ENCODE assay signal across 25 cellular contexts in genomic region chr11:75606099-75606498, GRCh38. TPM values are rescaled to one million over a fixed set of nuclear protein-coding genes. Genes with fewer than 3 reads are reported as not detected.
A peak's percentile ranks its signal among the peaks of the same experiment; 100 is the strongest.
DNase-seq lines count a peak whose midpoint lies in the region; ATAC-seq, FAIRE-seq and TF ChIP-seq lines count a peak whose summit lies in the region.
"Had no signal": no experiment of that assay in that cellular context is flagged by ENCODE, and none has a peak within 500 bp of the region (broad histone marks: within the 10 kb centered on the region; RNA-seq: fewer than 3 reads in every experiment).

No MANE protein-coding gene starts in this region.

- H2AFZ ChIP-seq in K562 (ENCODE audit: low read depth, low read length): no peak overlapping the region
- no peak overlapping the region for H2AFZ ChIP-seq in neural progenitor cell (replicated peaks)
- H2AFZ ChIP-seq: GM23248 had no signal

- H3K27ac Mint-ChIP-seq in neural progenitor cell: no peak overlapping the region
- H3K27ac Mint-ChIP-seq: CD4-positive, alpha-beta T cell had no signal

- peaks cover 27 to 34% of the 10 kb centered on the region in 2 experiments; a peak in 4 of 5 replicates for H3K27me3 ChIP-seq in K562 (ENCODE audit: control insufficient read depth in 2 of 2, insufficient read depth in 2 of 2, low read length in 2 of 2)
- H3K27me3 ChIP-seq in neural progenitor cell: no peaks in the 10 kb centered on the region
- no peaks in the 10 kb centered on the region for H3K27me3 ChIP-seq in pancreas
- H3K27me3 ChIP-seq: BE2C; BLaER1 treated with 17β-estradiol and CSF1 and Interleukin-3, amounts not matched to agents 10 nM and 100 nM had no signal

- TF ChIP-seq CTCF in K562 (IDR thresholded peaks at IDR 0.05 in 2 of 3, conservative IDR thresholded peaks at IDR 0.05 in 1 of 3; ENCODE audit: insufficient read depth in 2 of 3, low read depth in 1 of 3, low read length in 3 of 3) (no peak), neural progenitor cell (IDR thresholded peaks at IDR 0.05) (no peak), pancreas (IDR thresholded peaks at IDR 0.05) (no peak)

- TF ChIP-seq RAD21 in K562 (CRISPR knock-in tag; conservative IDR thresholded peaks at IDR 0.05 in 1 of 2, IDR thresholded peaks at IDR 0.05 in 1 of 2): no peak

- CTCF ChIA-PET in K562 (lab: Yijun Ruan, JAX; ENCODE audit: low intra/inter-chr PET ratio): no interaction called here

- DNase-seq in cardiac septum (ENCODE audit: low spot score) (peak; percentile 20), Right ventricle myocardium inferior (ENCODE audit: missing footprints) (no peak), K562 (ENCODE audit: extremely low read depth in 1 of 4, low spot score in 3 of 4) (no peak), neural progenitor cell (ENCODE audit: low spot score) (no peak), pancreas (no peak)
- DNase-seq: 8988T; ACHN; AML-193; BE2C; Calu3; CD4-positive, alpha-beta T cell; COR-L47; DMS53; DMS79 treated with DMSO at 0.1 percent for 48 hours; GF-D8; GM23248; H7; HCEC 1CT had no signal

- H3K9me3 ChIP-seq in K562 (replicated peaks; ENCODE audit: control insufficient read depth, insufficient read depth, low read depth, low read length) (no peaks in the 10 kb centered on the region), neural progenitor cell (ENCODE audit: low read depth) (no peaks in the 10 kb centered on the region), pancreas (no peaks in the 10 kb centered on the region)
- H3K9me3 ChIP-seq: A549; BE2C; BLaER1 treated with 17β-estradiol and CSF1 and Interleukin-3, amounts not matched to agents 10 nM and 100 nM had no signal

- ATAC-seq in Right ventricle myocardium inferior (no peak), K562 (no peak), esophagus mucosa (peak; percentile 14), GM21737 (IDR thresholded peaks at IDR 0.05; ENCODE audit: unreplicated experiment) (no peak), pancreas (no peak)
- ATAC-seq: A549 had no signal

- H3K9ac ChIP-seq in K562 (ENCODE audit: insufficient read depth in 1 of 2, low read depth in 2 of 2, low read length in 2 of 2) (no peak overlapping the region; a peak in 1 of 4 replicates), neural progenitor cell (no peak overlapping the region)
- H3K9ac ChIP-seq: BLaER1 treated with 17β-estradiol and CSF1 and Interleukin-3, amounts not matched to agents 10 nM and 100 nM; GM23248 had no signal

- peaks cover 2% of the 10 kb centered on the region for H3K9me3 Mint-ChIP-seq in neural progenitor cell
- H3K9me3 Mint-ChIP-seq: CD14-positive monocyte; CD4-positive, alpha-beta T cell had no signal

- WGBS in K562 (ENCODE audit: insufficient coverage, low coverage, missing lambda C conversion rate): 21% methylated on average over 8 of the region's 8 CpGs
- 75 to 80% methylated on average over 6 to 8 of the region's 8 CpGs for WGBS in pancreas, 2 donors

- H3K27ac ChIP-seq in K562 (ENCODE audit: extremely low read depth, low read depth, low read length): no peak overlapping the region
- H3K27ac ChIP-seq in neural progenitor cell: no peak overlapping the region
- H3K27ac ChIP-seq in pancreas: no peak overlapping the region
- H3K27ac ChIP-seq: A549; BLaER1 treated with 17β-estradiol and CSF1 and Interleukin-3, amounts not matched to agents 10 nM and 100 nM; GM23248 had no signal

- H3K36me3 Mint-ChIP-seq in neural progenitor cell: peaks cover 48% of the 10 kb centered on the region
- H3K36me3 Mint-ChIP-seq: CD14-positive monocyte had no signal

- no peaks in the 10 kb centered on the region for H3K79me2 ChIP-seq in K562 (ENCODE audit: control insufficient read depth, insufficient read depth, low read length)
- no peaks in the 10 kb centered on the region for H3K79me2 ChIP-seq in neural progenitor cell (ENCODE audit: low read depth)

- H3K36me3 ChIP-seq in K562 (ENCODE audit: control insufficient read depth, insufficient read depth, low read length): no peaks in the 10 kb centered on the region
- H3K36me3 ChIP-seq in neural progenitor cell: no peaks in the 10 kb centered on the region
- no peaks in the 10 kb centered on the region for H3K36me3 ChIP-seq in pancreas
- H3K36me3 ChIP-seq: BE2C; BLaER1 treated with 17β-estradiol and CSF1 and Interleukin-3, amounts not matched to agents 10 nM and 100 nM had no signal

- H3K4me1 ChIP-seq in K562 (replicated peaks in 1 of 2; ENCODE audit: control insufficient read depth in 2 of 2, insufficient read depth in 2 of 2, low read length in 2 of 2) (no peaks in the 10 kb centered on the region), neural progenitor cell (no peaks in the 10 kb centered on the region), pancreas (no peaks in the 10 kb centered on the region)
- H3K4me1 ChIP-seq: BE2C had no signal

- H3K4me3 Mint-ChIP-seq in neural progenitor cell: no peak overlapping the region
- H3K4me3 Mint-ChIP-seq: CD14-positive monocyte; CD4-positive, alpha-beta T cell had no signal

- POLR2A ChIA-PET in K562 (lab: Yijun Ruan, JAX): no interaction called here

- intact Hi-C loops in cardiac septum (cut with DNase I): no loop called here
- intact Hi-C loops in Right ventricle myocardium inferior (cut with DNase I): no loop called here
- intact Hi-C loops in K562 (cut with micrococcal nuclease): no loop called here
- intact Hi-C loops in pancreas (cut with DNase I): no loop called here

- TF ChIP-seq EP300 in K562 (IDR thresholded peaks at IDR 0.05; ENCODE audit: low read length): no peak

- no peak overlapping the region for H3K4me3 ChIP-seq in K562
- no peak overlapping the region for H3K4me3 ChIP-seq in neural progenitor cell
- H3K4me3 ChIP-seq in pancreas: no peak overlapping the region
- H3K4me3 ChIP-seq: A549; BLaER1 treated with 17β-estradiol and CSF1 and Interleukin-3, amounts not matched to agents 10 nM and 100 nM; GM23248 had no signal

- TF ChIP-seq POLR2A in K562 (conservative IDR thresholded peaks at IDR 0.05): no peak

- H3K4me2 ChIP-seq in K562 (ENCODE audit: insufficient read depth, low read length) (no peak overlapping the region), neural progenitor cell (no peak overlapping the region)
- H3K4me2 ChIP-seq: A549 had no signal

- no TSS peak for BruUV-seq in K562 (replicated peaks; lab: Mats Ljungman, UMichigan)

- FAIRE-seq in K562 (lab: Jason Lieb, UNC) (no peak), pancreas (lab: Jason Lieb, UNC) (no peak)
- FAIRE-seq: A549, GM12891, H1 had no signal

- in situ Hi-C loops in K562 (cut with MboI): no loop called here

- no peaks in the 10 kb centered on the region for H3F3A ChIP-seq in neural progenitor cell (ENCODE audit: low read depth)

- H3K27me3 Mint-ChIP-seq in neural progenitor cell (ENCODE audit: insufficient read depth, low read depth): peaks cover 6% of the 10 kb centered on the region
- H3K27me3 Mint-ChIP-seq: CD4-positive, alpha-beta T cell had no signal

- H3K9me1 ChIP-seq in K562 (ENCODE audit: control insufficient read depth, insufficient read depth, low read length): no peaks in the 10 kb centered on the region

- H3K4me1 Mint-ChIP-seq in neural progenitor cell: peaks cover 4% of the 10 kb centered on the region

- no peaks in the 10 kb centered on the region for H4K20me1 ChIP-seq in K562 (replicated peaks; ENCODE audit: control insufficient read depth, insufficient read depth, low read length)
- H4K20me1 ChIP-seq in neural progenitor cell (ENCODE audit: low read depth): no peaks in the 10 kb centered on the region
- H4K20me1 ChIP-seq: BLaER1 treated with 17β-estradiol and CSF1 and Interleukin-3, amounts not matched to agents 10 nM and 100 nM had no signal

TF ChIP-seq in K562, 482 proteins besides CTCF, POLR2A, EP300 and RAD21:
- TF ChIP-seq CEBPB (tag; IDR thresholded peaks at IDR 0.05) (peak; percentile 51; the same call in 1 of the 2 replicates), BRCA1 (IDR thresholded peaks at IDR 0.05) (no peak), BRCA1 (CRISPR knock-in tag; IDR thresholded peaks at IDR 0.05) (0 out of 2 replicates have a peak, but pooled peaks have one; percentile 58), ZFX (CRISPR knock-in tag; IDR thresholded peaks at IDR 0.05) (no peak)

RNA-seq across cellular contexts. Expression of gene SERPINH1, which starts 44.0 kb away (rescaled TPM):
- total RNA-seq in cardiac septum (133 TPM), Right ventricle myocardium inferior (65.8 TPM), K562 (2014; rRNA removed) (67.9 and 85.8 TPM in 2 replicates), K562 (2014; rRNA removed; fragmentation: Illumina TruSeq; extraction: Trizol) (30.3 and 44.1 TPM in 2 replicates), K562 (2015; rRNA removed; fragmentation: Illumina TruSeq; extraction: Trizol) (78.5 and 87.1 TPM in 2 replicates), K562 (2021) (106 and 115 TPM in 2 replicates), esophagus mucosa (23.8 TPM), neural progenitor cell (ENCODE audit: low replicate concordance) (219 and 589 TPM in 2 replicates), pancreas (10 to 100 TPM in 5 of 6 donors, 1 to 10 TPM in 1; 9.3 to 87.7 (median 18.2) TPM)
- total RNA-seq in K562 (2011; cell fraction: chromatin; rRNA removed; ENCODE audit: low replicate concordance): 53.1 and 136 TPM in 2 replicates
- total RNA-seq in K562 (2011; cell fraction: nucleolus; rRNA removed): 186 and 237 TPM in 2 replicates
- total RNA-seq in K562 (2011; cell fraction: nucleoplasm; rRNA removed): 128 and 144 TPM in 2 replicates
- polyA plus RNA-seq in K562 (2011; rRNA removed) (45.5 and 123 TPM in 2 replicates), K562 (2014; fragmentation: Illumina TruSeq; extraction: Trizol) (95.0 and 102 TPM in 2 replicates), K562 (2014; fragmentation: Nextera tagmentation; extraction: Ambion mirVana) (1 to 10 TPM; 2.8 to 6.8 TPM), K562 (2014; rRNA removed) (67.8 and 77.9 TPM in 2 replicates), pancreas (10 to 100 TPM; 22.7 to 25.9 TPM)
- polyA plus RNA-seq in K562 (2011; cell fraction: cytosol; rRNA removed): 84.3 and 156 TPM in 2 replicates
- 79.5 and 81.7 TPM in 2 replicates for polyA plus RNA-seq in K562 (2011; cell fraction: nucleus; rRNA removed)
- polyA plus RNA-seq in K562 (2012): 148 and 286 TPM in 2 replicates
- polyA minus RNA-seq in K562 (2011; rRNA and poly(A)+ RNA removed): 24.5 and 38.2 TPM in 2 replicates
- polyA minus RNA-seq in K562 (2011; cell fraction: cytosol; rRNA and poly(A)+ RNA removed): 53.3 and 105 TPM in 2 replicates
- polyA minus RNA-seq in K562 (2011; cell fraction: nucleus; rRNA and poly(A)+ RNA removed): 27.3 and 51.1 TPM in 2 replicates
